8 cellular contexts compared by ENCODE assay signal in genomic region chr14:60981626-60982455, GRCh38. TPM values are rescaled to one million over a fixed set of nuclear protein-coding genes. Genes with fewer than 3 reads are reported as not detected.
DNase-seq lines count a peak whose midpoint lies in the region; ATAC-seq, FAIRE-seq and TF ChIP-seq lines count a peak whose summit lies in the region.

No MANE protein-coding gene starts in this region.

- POLR2A ChIA-PET in HEK293 (lab: Yijun Ruan, JAX), result interaction anchor here (1.4 to 1.8 kb wide), 5 partner anchors 12 to 334 kb away, joined by 3 to 15 read pairs (median 5); partner anchors contain the start of genes SIX1 and SIX4

- peaks cover 25% of the 10 kb centered on the region for H3K79me2 ChIP-seq in SU-DHL-6 (ENCODE audit: insufficient read depth, low read length)

- H3K9me3 Mint-ChIP-seq in CD4-positive, CD25-positive, alpha-beta regulatory T cell, result no peaks in the 10 kb centered on the region

- TF ChIP-seq CTCF in HEK293 (tag by site-specific recombination; IDR thresholded peaks at IDR 0.05) (no peak), SU-DHL-6 (IDR thresholded peaks at IDR 0.05; ENCODE audit: insufficient read depth, low read length, poor library complexity, severe bottlenecking) (no peak)

- 8 to 11% (median 11%) methylated on average over 13 of the region's 13 CpGs for WGBS in small intestine, 3 donors

- peaks cover 15% of the 10 kb centered on the region for H3K36me3 Mint-ChIP-seq in CD4-positive, CD25-positive, alpha-beta regulatory T cell

- H3K27me3 Mint-ChIP-seq in CD4-positive, CD25-positive, alpha-beta regulatory T cell, result no peaks in the 10 kb centered on the region

- no peaks in the 10 kb centered on the region for H3K27me3 ChIP-seq in CD4-positive, CD25-positive, alpha-beta regulatory T cell (ENCODE audit: control insufficient read depth, insufficient read depth, low read length)
- H3K27me3 ChIP-seq in SU-DHL-6 (ENCODE audit: low read length) (no peaks in the 10 kb centered on the region), small intestine (ENCODE audit: control insufficient read depth in 2 of 2, insufficient read depth in 2 of 2, low read length in 2 of 2) (no peaks in the 10 kb centered on the region)

- H3K4me1 ChIP-seq in CD4-positive, CD25-positive, alpha-beta regulatory T cell (ENCODE audit: control insufficient read depth, insufficient read depth, low read length, poor library complexity, severe bottlenecking), result peaks cover 26% of the 10 kb centered on the region
- H3K4me1 ChIP-seq in HEK293 (ENCODE audit: control insufficient read depth, insufficient read depth, low read length) (peaks cover 4% of the 10 kb centered on the region; the same call in 1 of the 2 replicates), small intestine (ENCODE audit: control insufficient read depth in 2 of 2, insufficient read depth in 1 of 2, low read depth in 1 of 2, low read length in 1 of 2) (peaks cover 2 to 5% of the 10 kb centered on the region in 2 donors)

- H3F3A ChIP-seq in SU-DHL-6 (ENCODE audit: insufficient read depth), result peaks cover 14% of the 10 kb centered on the region; the same call in 1 of the 2 replicates

- ATAC-seq in CD4-positive, CD25-positive, alpha-beta regulatory T cell (ENCODE audit: low read depth in 2 of 2), result peak in 1 of 2 donors; percentile 1
- ATAC-seq in HG03520 (IDR thresholded peaks at IDR 0.05; ENCODE audit: unreplicated experiment), result no peak

- peak overlapping the region; percentile 85 for H3K4me2 ChIP-seq in SU-DHL-6 (ENCODE audit: low read depth, low read length, poor library complexity, severe bottlenecking)

- DNase-seq in CD4-positive, CD25-positive, alpha-beta regulatory T cell, result peak in 1 of 3 donors; percentile 17
- DNase-seq in hepatic stellate cell (ENCODE audit: low spot score) (peak; percentile 35), small intestine (no peak), SKM-1 treated with dmso at 0.1 percent for 144 hours (lab: John Stamatoyannopoulos, UW; ENCODE audit: unreplicated experiment) (no peak), NCI-H1105 treated with DMSO at 0.1 percent for 48 hours (lab: John Stamatoyannopoulos, UW) (no peak)

- FAIRE-seq in small intestine (lab: Jason Lieb, UNC), result no peak

- peak overlapping the region; percentile 69 for H3K9ac ChIP-seq in SU-DHL-6 (ENCODE audit: low read length)

- H3K27ac Mint-ChIP-seq in CD4-positive, CD25-positive, alpha-beta regulatory T cell, result no peak overlapping the region

- peak overlapping the region; percentile 89 for H2AFZ ChIP-seq in SU-DHL-6 (ENCODE audit: low read depth, low read length, severe bottlenecking)

- no peaks in the 10 kb centered on the region for H4K20me1 ChIP-seq in SU-DHL-6 (ENCODE audit: low read depth, low read length)

- CTCF ChIA-PET in HEK293 (lab: Yijun Ruan, JAX), result interaction anchor here (0.7 kb wide), 1 partner anchor 305 kb away, joined by 3 read pairs; no protein-coding TSS in a partner anchor

- no peak overlapping the region for H3K4me3 Mint-ChIP-seq in CD4-positive, CD25-positive, alpha-beta regulatory T cell

- peaks cover 19 to 36% (median 25%) of the 10 kb centered on the region in 4 donors for H3K4me1 Mint-ChIP-seq in CD4-positive, CD25-positive, alpha-beta regulatory T cell

- no peaks in the 10 kb centered on the region for H3K9me2 ChIP-seq in SU-DHL-6 (replicated peaks; ENCODE audit: insufficient read depth, low read length)

- peak overlapping the region; percentile 90 for H3K4me3 ChIP-seq in CD4-positive, CD25-positive, alpha-beta regulatory T cell (ENCODE audit: low read depth, low read length)
- H3K4me3 ChIP-seq in HEK293 (ENCODE audit: low read depth, low read length), result peak overlapping the region; percentile 93
- peak overlapping the region; percentile 98 for H3K4me3 ChIP-seq in SU-DHL-6 (ENCODE audit: insufficient read depth, low read length, poor library complexity, severe bottlenecking)
- H3K4me3 ChIP-seq in small intestine (ENCODE audit: low read depth in 1 of 2, low read length in 2 of 2), result peak overlapping the region; percentile 56 to 86

- H3K9me3 ChIP-seq in CD4-positive, CD25-positive, alpha-beta regulatory T cell (ENCODE audit: control insufficient read depth in 2 of 2, low read length in 2 of 2), result no peaks in the 10 kb centered on the region
- H3K9me3 ChIP-seq in HEK293 (ENCODE audit: control insufficient read depth, insufficient read depth, low read depth, low read length), result no peaks in the 10 kb centered on the region
- H3K9me3 ChIP-seq in SU-DHL-6 (ENCODE audit: insufficient read depth, low read length), result no peaks in the 10 kb centered on the region
- H3K9me3 ChIP-seq in small intestine (ENCODE audit: control insufficient read depth, low read depth), result no peaks in the 10 kb centered on the region

- peaks cover 10% of the 10 kb centered on the region for H3K36me3 ChIP-seq in CD4-positive, CD25-positive, alpha-beta regulatory T cell (ENCODE audit: control insufficient read depth, insufficient read depth, low read length)
- peaks cover 3 to 47% of the 10 kb centered on the region in 2 experiments; a peak in 2 of 3 replicates for H3K36me3 ChIP-seq in HEK293 (ENCODE audit: control insufficient read depth in 2 of 2, insufficient read depth in 1 of 2, low read length in 2 of 2)
- peaks cover 13% of the 10 kb centered on the region; the same call in 1 of the 2 replicates for H3K36me3 ChIP-seq in SU-DHL-6 (ENCODE audit: low read length)
- H3K36me3 ChIP-seq in small intestine (ENCODE audit: control insufficient read depth in 2 of 2, insufficient read depth in 2 of 2, low read length in 2 of 2), result no peaks in the 10 kb centered on the region

- H3K27ac ChIP-seq in CD4-positive, CD25-positive, alpha-beta regulatory T cell (ENCODE audit: insufficient read depth, low read length, poor library complexity, severe bottlenecking), result peak overlapping the region; percentile 92
- peak overlapping the region; percentile 81; the same call in 1 of the 2 replicates for H3K27ac ChIP-seq in HEK293 (ENCODE audit: extremely low read depth, low read depth, low read length)
- no peak overlapping the region for H3K27ac ChIP-seq in SU-DHL-6 (ENCODE audit: low read depth, low read length)
- peak overlapping the region in 1 of 2 donors; percentile 91 for H3K27ac ChIP-seq in small intestine (ENCODE audit: low read depth in 1 of 2, low read length in 1 of 2)

TF ChIP-seq in HEK293, 187 proteins besides CTCF, POLR2A, EP300 and RAD21:
- peak; percentile 3; the same call in 1 of the 2 replicates for TF ChIP-seq ZNF335 (tag by site-specific recombination; conservative IDR thresholded peaks at IDR 0.05)
- TF ChIP-seq ZNF324 (tag by site-specific recombination; IDR thresholded peaks at IDR 0.05), result no peak
- no peak for TF ChIP-seq ZFP3 (tag by site-specific recombination; IDR thresholded peaks at IDR 0.05; ENCODE audit: low read depth)
- no peak for TF ChIP-seq ZSCAN5A (tag by site-specific recombination; IDR thresholded peaks at IDR 0.05)

RNA-seq across cellular contexts. Expression of gene SLC38A6, which starts 0.8 kb away (rescaled TPM):
- total RNA-seq in CD4-positive, CD25-positive, alpha-beta regulatory T cell, result 13.8 TPM
- 10 to 100 TPM in 1 of 4 donors, 1 to 10 TPM in 3; 6.3 to 10.8 (median 8.9) TPM for polyA plus RNA-seq in CD4-positive, CD25-positive, alpha-beta regulatory T cell
- polyA plus RNA-seq in small intestine, result 1 to 10 TPM; 2.2 to 5.6 (median 4.5) TPM

RNA-seq across cellular contexts. Expression of gene TRMT5, which starts 1.0 kb away (rescaled TPM):
- total RNA-seq in CD4-positive, CD25-positive, alpha-beta regulatory T cell, result 2.8 TPM
- polyA plus RNA-seq in CD4-positive, CD25-positive, alpha-beta regulatory T cell, result 1 to 10 TPM; 4.7 to 9.2 (median 6.5) TPM
- 1 to 10 TPM; 2.4 to 4.9 (median 2.9) TPM for polyA plus RNA-seq in small intestine
